In the genomic region with DNA sequence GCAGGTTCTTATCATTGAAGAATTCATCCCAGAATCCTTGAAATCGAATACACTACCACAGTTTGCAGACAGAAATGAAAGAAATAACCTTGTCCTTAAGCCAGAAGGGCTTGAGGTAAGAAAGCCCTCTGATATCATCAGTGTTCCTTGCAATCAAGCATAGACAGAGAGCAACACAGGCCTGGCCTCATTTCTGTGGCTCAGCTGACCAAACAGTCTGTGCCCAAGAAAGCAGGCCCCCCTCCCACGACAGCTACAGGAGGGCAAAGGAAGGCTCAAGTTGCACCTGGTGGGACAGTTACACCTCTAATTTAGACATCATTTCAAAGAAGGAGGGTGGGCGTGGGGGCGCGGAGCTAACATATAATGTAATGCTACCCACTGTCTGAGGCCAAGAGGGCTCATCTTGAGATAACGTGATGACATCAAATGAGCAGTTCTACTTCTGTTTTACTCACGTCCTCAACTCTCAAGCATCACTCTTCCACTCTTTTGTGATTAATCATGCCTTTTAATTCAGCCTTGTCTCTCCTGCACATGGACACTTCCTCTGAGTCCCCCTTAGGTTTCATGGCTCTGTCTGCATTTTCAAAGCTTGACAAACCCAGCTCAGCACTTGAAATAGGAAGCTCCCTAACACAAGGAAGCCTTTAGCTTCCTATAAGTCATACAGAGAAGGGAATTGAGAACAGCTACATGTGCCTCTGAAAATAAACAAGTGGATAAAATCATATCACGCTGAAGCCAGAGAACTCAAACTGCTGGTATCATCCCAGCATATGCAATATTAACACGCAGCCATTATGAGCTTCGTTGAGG, we compare ENCODE assay signal across 1 cellular context.
TF ChIP-seq lines count a peak whose summit lies in the region.

No MANE protein-coding gene starts in this region.

TF ChIP-seq in IMR-90, 13 proteins besides CTCF, POLR2A, EP300 and RAD21:
- TF ChIP-seq NFE2L2 (IDR thresholded peaks at IDR 0.05; ENCODE audit: low read depth, low read length) (no peak), BHLHE40 (IDR thresholded peaks at IDR 0.05; ENCODE audit: low read depth, low read length) (no peak), MAZ (IDR thresholded peaks at IDR 0.05; ENCODE audit: borderline replicate concordance, low read depth, low read length) (no peak), RFX5 (IDR thresholded peaks at IDR 0.05; ENCODE audit: low read depth, low read length) (no peak), CEBPB (IDR thresholded peaks at IDR 0.05; ENCODE audit: low read depth, low read length) (no peak), MAFK (IDR thresholded peaks at IDR 0.05; ENCODE audit: low read depth, low read length) (no peak), RCOR1 (IDR thresholded peaks at IDR 0.05; ENCODE audit: insufficient replicate concordance, low read length) (no peak), SMC3 (IDR thresholded peaks at IDR 0.05; ENCODE audit: low read depth, low read length) (no peak), CHD1 (IDR thresholded peaks at IDR 0.05; ENCODE audit: low read depth, low read length) (no peak), FOS (IDR thresholded peaks at IDR 0.05; ENCODE audit: low read depth, low read length) (no peak), MXI1 (IDR thresholded peaks at IDR 0.05; ENCODE audit: borderline replicate concordance, low read depth, low read length) (no peak)
- TF ChIP-seq, protein P1, sequence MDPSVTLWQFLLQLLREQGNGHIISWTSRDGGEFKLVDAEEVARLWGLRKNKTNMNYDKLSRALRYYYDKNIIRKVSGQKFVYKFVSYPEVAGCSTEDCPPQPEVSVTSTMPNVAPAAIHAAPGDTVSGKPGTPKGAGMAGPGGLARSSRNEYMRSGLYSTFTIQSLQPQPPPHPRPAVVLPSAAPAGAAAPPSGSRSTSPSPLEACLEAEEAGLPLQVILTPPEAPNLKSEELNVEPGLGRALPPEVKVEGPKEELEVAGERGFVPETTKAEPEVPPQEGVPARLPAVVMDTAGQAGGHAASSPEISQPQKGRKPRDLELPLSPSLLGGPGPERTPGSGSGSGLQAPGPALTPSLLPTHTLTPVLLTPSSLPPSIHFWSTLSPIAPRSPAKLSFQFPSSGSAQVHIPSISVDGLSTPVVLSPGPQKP (IDR thresholded peaks at IDR 0.05; ENCODE audit: borderline replicate concordance, low read depth, low read length): no peak
- TF ChIP-seq, protein P2, sequence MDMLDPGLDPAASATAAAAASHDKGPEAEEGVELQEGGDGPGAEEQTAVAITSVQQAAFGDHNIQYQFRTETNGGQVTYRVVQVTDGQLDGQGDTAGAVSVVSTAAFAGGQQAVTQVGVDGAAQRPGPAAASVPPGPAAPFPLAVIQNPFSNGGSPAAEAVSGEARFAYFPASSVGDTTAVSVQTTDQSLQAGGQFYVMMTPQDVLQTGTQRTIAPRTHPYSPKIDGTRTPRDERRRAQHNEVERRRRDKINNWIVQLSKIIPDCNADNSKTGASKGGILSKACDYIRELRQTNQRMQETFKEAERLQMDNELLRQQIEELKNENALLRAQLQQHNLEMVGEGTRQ (IDR thresholded peaks at IDR 0.05; ENCODE audit: low read depth, low read length): no peak
